In the genomic region with DNA sequence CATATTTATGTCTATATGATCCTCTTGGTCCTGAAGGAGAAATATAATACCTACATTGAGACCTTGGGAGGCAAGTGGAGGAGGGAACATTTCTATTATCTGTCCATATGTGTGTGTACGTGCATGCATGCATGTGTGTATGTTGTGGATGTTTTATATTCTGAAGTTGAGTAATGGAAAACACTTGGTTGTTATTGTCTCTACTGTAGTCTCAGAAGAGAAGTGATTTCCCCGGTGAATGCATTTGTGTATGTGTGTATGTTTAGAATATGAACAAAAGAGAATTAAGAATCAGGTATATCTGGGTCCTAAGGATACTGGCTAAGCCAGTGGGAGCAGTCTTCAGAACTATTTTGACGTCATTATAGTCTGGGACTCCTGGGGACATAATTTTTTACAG, we compare ENCODE assay signal across 11 cellular contexts. TPM values are rescaled to one million over a fixed set of nuclear protein-coding genes. Genes with fewer than 3 reads are reported as not detected.
"Had no signal": no experiment of that assay in that cellular context is flagged by ENCODE, and none has a peak within 500 bp of the region (broad histone marks: within the 10 kb centered on the region; RNA-seq: fewer than 3 reads in every experiment).

Gene OR52N1, minus strand, starts transcription at position 101 of the 400 bp plus-strand sequence. CDS start 2,449 bp downstream, outside the sequence.

- ATAC-seq: GM23338, HCT116 had no signal

- H3K4me1 Mint-ChIP-seq: GM23338, H9 had no signal

- H3K4me1 ChIP-seq: HAP-1 had no signal

- H3K4me3 ChIP-seq: GM23248, GM23338, HAP-1 had no signal

- FAIRE-seq: H1 had no signal

- H3K27ac Mint-ChIP-seq: GM23338, H9, HFFc6 had no signal

- H3K27ac ChIP-seq: GM23248 had no signal

- H3K4me2 ChIP-seq: GM23338 had no signal

- H3K9ac ChIP-seq: GM23248 had no signal

- H3K4me3 Mint-ChIP-seq: GM23338, H9, HFFc6 had no signal

- H3K9me3 Mint-ChIP-seq: GM23338, H9, HFFc6 had no signal

- H3K36me3 ChIP-seq: HAP-1 had no signal

- DNase-seq: GM23248, GOT3, H7, H9, HCEC 1CT, HFFc6 had no signal

RNA-seq across cellular contexts. Expression of gene OR52N1, which starts in this region (rescaled TPM):
- total RNA-seq: GM23248, GM23338, H1, H4, H7, H9, HFFc6 had no signal
- polyA plus RNA-seq: GM23248, GM23338 had no signal
